8 cellular contexts compared by ENCODE assay signal in the genomic region with DNA sequence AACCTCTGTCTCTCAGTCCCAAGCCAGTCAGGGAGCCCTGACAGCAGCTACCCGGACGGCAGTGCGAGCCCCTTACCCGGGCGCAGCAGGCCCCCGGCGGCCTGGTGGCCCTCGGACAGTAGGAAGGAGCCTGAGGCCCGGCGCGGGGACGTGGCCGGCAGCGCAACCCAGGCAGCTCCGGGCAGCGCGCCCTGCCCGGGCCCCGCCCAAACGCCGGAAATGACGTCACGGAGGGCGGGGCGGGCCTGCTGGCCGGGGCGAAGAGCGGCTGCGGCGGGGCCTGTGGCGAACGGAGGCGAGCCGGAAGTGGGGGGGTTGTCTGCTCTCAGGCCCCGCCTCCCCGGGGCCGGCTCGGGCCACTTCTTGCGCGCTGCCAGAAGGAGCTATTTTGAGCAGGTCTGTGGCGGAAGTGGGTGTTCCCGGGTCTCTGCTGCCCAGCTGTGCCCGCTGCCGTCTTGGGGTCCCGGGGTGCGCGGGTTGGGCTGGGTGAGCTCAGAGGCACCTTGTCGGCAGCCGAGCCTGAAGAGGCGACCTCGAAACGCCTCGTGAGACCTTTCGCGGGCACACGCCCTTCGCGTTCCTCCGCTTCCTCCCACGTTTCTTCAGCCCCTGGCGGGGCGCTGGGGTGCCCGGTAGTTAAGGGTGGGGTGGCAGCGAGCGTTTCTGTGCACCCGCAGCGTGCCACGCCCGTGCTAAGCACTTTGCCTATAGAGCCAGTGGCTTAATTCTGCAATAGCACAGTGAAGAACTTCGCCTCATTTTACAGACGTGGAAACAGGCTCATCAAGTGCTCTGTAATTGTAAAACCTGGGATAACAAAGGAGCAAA. TPM values are rescaled to one million over a fixed set of nuclear protein-coding genes. Genes with fewer than 3 reads are reported as not detected.
DNase-seq lines count a peak whose midpoint lies in the region; ATAC-seq and TF ChIP-seq lines count a peak whose summit lies in the region.

A gene (minus strand): TSS at position 193 of the 828 bp plus-strand sequence. CDS start 8,206 bp downstream, outside the sequence.

- H3K27me3 ChIP-seq in kidney epithelial cell (ENCODE audit: control insufficient read depth, insufficient read depth, low read length): no peaks in the 10 kb centered on the region

- peak; percentile 100 for DNase-seq in AG20443 (ENCODE audit: low spot score)
- DNase-seq in NCI-H510A (lab: John Stamatoyannopoulos, UW): peak; percentile 95
- DNase-seq in activated CD4-positive, alpha-beta T cell treated with anti-CD3 and anti-CD28 coated beads for 1 hour: peak; percentile 88
- peak; percentile 17 to 81 for DNase-seq in cerebellar nuclear complex (lab: John Stamatoyannopoulos, UW)
- peak; percentile 65 for DNase-seq in kidney epithelial cell (ENCODE audit: low read depth)
- DNase-seq in stimulated activated CD4-positive, alpha-beta T cell treated with anti-CD3 and anti-CD28 coated beads, Interleukin-15, amount 100 ng/mL, for 24 hours: peak; percentile 95

- TF ChIP-seq POLR2A in GM19193 (IDR thresholded peaks at IDR 0.05; ENCODE audit: extremely low read depth, insufficient read depth, insufficient read length): peak; percentile 85

- TF ChIP-seq CTCF in kidney epithelial cell (IDR thresholded peaks at IDR 0.05; ENCODE audit: insufficient read depth, low read length, poor library complexity, severe bottlenecking): no peak

- peak; percentile 79 for ATAC-seq in HG03432 (IDR thresholded peaks at IDR 0.05; ENCODE audit: unreplicated experiment)

- no peaks in the 10 kb centered on the region for H3K36me3 ChIP-seq in kidney epithelial cell (ENCODE audit: control insufficient read depth, insufficient read depth, low read length)

- H3K4me3 ChIP-seq in kidney epithelial cell (ENCODE audit: low read depth, low read length): peak within 1 kb of the TSS; percentile 91

RNA-seq across cellular contexts. Expression of the gene that starts here (rescaled TPM):
- 27.5 and 56.8 TPM in 2 replicates for total RNA-seq in kidney epithelial cell

Comparison
In these comparisons a context has a peak if more than half of its experiments do, and no peak if none do; other contexts are left out.
1. Peak in every context shown above with its lines: DNase-seq, ATAC-seq and H3K4me3 ChIP-seq.
2. DNase-seq: peak in every context shown above with its lines; median percentile 100 in AG20443; 95 in NCI-H510A; 95 in stimulated activated CD4-positive, alpha-beta T cell treated with anti-CD3 and anti-CD28 coated beads, Interleukin-15, amount 100 ng/mL, for 24 hours; 88 in activated CD4-positive, alpha-beta T cell treated with anti-CD3 and anti-CD28 coated beads for 1 hour; 65 in kidney epithelial cell; 49 in cerebellar nuclear complex.